In the genomic region with DNA sequence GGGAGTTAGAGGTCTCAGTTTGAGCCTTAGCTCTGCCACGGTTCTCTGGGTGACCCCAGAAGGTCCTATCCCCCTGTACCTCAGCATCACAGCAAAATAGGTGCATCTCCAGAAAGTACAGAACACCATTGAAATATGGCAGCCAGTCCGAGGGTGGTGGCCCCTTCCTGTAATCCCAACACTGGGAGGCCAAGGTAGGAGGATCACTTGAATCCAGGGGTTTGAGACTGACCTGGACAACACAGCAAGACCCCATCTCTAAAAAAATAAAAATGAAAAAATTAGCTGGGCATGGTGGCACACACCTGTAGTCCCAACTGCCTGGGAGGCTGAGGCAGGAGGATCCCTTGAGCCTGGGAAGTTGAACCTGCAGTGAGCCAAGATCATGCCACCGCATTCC, we compare ENCODE assay signal across 20 cellular contexts. TPM values are rescaled to one million over a fixed set of nuclear protein-coding genes. Genes with fewer than 3 reads are reported as not detected.
"Had no signal": no experiment of that assay in that cellular context is flagged by ENCODE, and none has a peak within 500 bp of the region (broad histone marks: within the 10 kb centered on the region; RNA-seq: fewer than 3 reads in every experiment).

No MANE protein-coding gene starts in this region.

- H3K4me3 Mint-ChIP-seq: activated CD4-positive, alpha-beta memory T cell treated with anti-CD3 and anti-CD28 coated beads, Interleukin-2, amount 10 ng/mL, durations not matched to agents 7 days and 5 days; activated CD8-positive, alpha-beta memory T cell treated with anti-CD3 and anti-CD28 coated beads, Interleukin-2, amount 10 ng/mL, durations not matched to agents 7 days and 5 days; activated naive CD8-positive, alpha-beta T cell treated with anti-CD3 and anti-CD28 coated beads for 36 hours; T-helper 1 cell treated with Interleukin-12 subunit alpha and Interleukin-12 subunit beta and Interleukin-4 antibody, amounts not matched to agents 30 μg/mL and 1 μg/mL, for 36 hours; T-helper 2 cell treated with Interferon-gamma antibody and Interleukin-4, amounts not matched to agents 5 μg/mL and 100 μg/mL, for 36 hours had no signal

- H3K9me3 Mint-ChIP-seq: activated CD4-positive, alpha-beta memory T cell treated with anti-CD3 and anti-CD28 coated beads, Interleukin-2, amount 10 ng/mL, durations not matched to agents 7 days and 5 days; activated naive CD8-positive, alpha-beta T cell treated with anti-CD3 and anti-CD28 coated beads for 36 hours; T-helper 1 cell treated with Interleukin-12 subunit alpha and Interleukin-12 subunit beta and Interleukin-4 antibody, amounts not matched to agents 30 μg/mL and 1 μg/mL, for 36 hours; T-helper 2 cell treated with Interferon-gamma antibody and Interleukin-4, amounts not matched to agents 5 μg/mL and 100 μg/mL, for 36 hours had no signal

- FAIRE-seq: colon had no signal

- H3K27ac Mint-ChIP-seq: activated CD4-positive, alpha-beta memory T cell treated with anti-CD3 and anti-CD28 coated beads, Interleukin-2, amount 10 ng/mL, durations not matched to agents 7 days and 5 days; activated CD8-positive, alpha-beta memory T cell treated with anti-CD3 and anti-CD28 coated beads, Interleukin-2, amount 10 ng/mL, durations not matched to agents 7 days and 5 days; activated naive CD8-positive, alpha-beta T cell treated with anti-CD3 and anti-CD28 coated beads for 36 hours; T-helper 1 cell treated with Interleukin-12 subunit alpha and Interleukin-12 subunit beta and Interleukin-4 antibody, amounts not matched to agents 30 μg/mL and 1 μg/mL, for 36 hours; T-helper 2 cell treated with Interferon-gamma antibody and Interleukin-4, amounts not matched to agents 5 μg/mL and 100 μg/mL, for 36 hours had no signal

- H3K27ac ChIP-seq: brain microvascular endothelial cell had no signal

- H3K4me1 Mint-ChIP-seq: activated CD4-positive, alpha-beta memory T cell treated with anti-CD3 and anti-CD28 coated beads, Interleukin-2, amount 10 ng/mL, durations not matched to agents 7 days and 5 days; activated naive CD8-positive, alpha-beta T cell treated with anti-CD3 and anti-CD28 coated beads for 36 hours had no signal

- DNase-seq: activated CD4-positive, alpha-beta memory T cell treated with anti-CD3 and anti-CD28 coated beads, Interleukin-2, amount 10 ng/mL, durations not matched to agents 7 days and 5 days; activated CD4-positive, alpha-beta T cell treated with anti-CD3 and anti-CD28 coated beads for 1 hour; activated CD4-positive, alpha-beta T cell treated with anti-CD3 and anti-CD28 coated beads for 48 hours; activated CD8-positive, alpha-beta memory T cell treated with anti-CD3 and anti-CD28 coated beads, Interleukin-2, amount 10 ng/mL, durations not matched to agents 7 days and 5 days; activated CD8-positive, alpha-beta memory T cell treated with anti-CD3 and anti-CD28 coated beads, Interleukin-2, amount 50 U/mL, for 48 hours; activated effector memory CD4-positive, alpha-beta T cell treated with Interleukin-2 at 50 U/mL for 16 hours; activated naive CD4-positive, alpha-beta T cell treated with anti-CD3 and anti-CD28 coated beads, Interleukin-2, amount 50 U/mL, for 16 hours; activated naive CD8-positive, alpha-beta T cell treated with anti-CD3 and anti-CD28 coated beads for 36 hours; brain microvascular endothelial cell; central memory CD4-positive, alpha-beta T cell; Karpas-422; NCI-H1105; NCI-H187 treated with DMSO at 0.1 percent for 48 hours; NCI-H2081 treated with DMSO at 0.1 percent for 48 hours; NCI-H510A; Right ventricle myocardium superior had no signal

- H3K36me3 Mint-ChIP-seq: activated CD8-positive, alpha-beta memory T cell treated with anti-CD3 and anti-CD28 coated beads, Interleukin-2, amount 10 ng/mL, durations not matched to agents 7 days and 5 days; activated naive CD8-positive, alpha-beta T cell treated with anti-CD3 and anti-CD28 coated beads for 36 hours had no signal

- H3K36me3 ChIP-seq: brain microvascular endothelial cell had no signal

RNA-seq across cellular contexts. Expression of a gene that starts 7.0 kb away (rescaled TPM):
- total RNA-seq: activated CD8-positive, alpha-beta memory T cell treated with anti-CD3 and anti-CD28 coated beads, Interleukin-2, amount 10 ng/mL, durations not matched to agents 7 days and 5 days; MCF 10A; Right ventricle myocardium superior had no signal
